In genomic region chr6:134945045-134945444, GRCh38 we compare ENCODE assay signal across 38 cellular contexts. TPM values are rescaled to one million over a fixed set of nuclear protein-coding genes. Genes with fewer than 3 reads are reported as not detected.
DNase-seq lines count a peak whose midpoint lies in the region; ATAC-seq, FAIRE-seq and TF ChIP-seq lines count a peak whose summit lies in the region.
"Had no signal": no experiment of that assay in that cellular context is flagged by ENCODE, and none has a peak within 500 bp of the region (broad histone marks: within the 10 kb centered on the region; RNA-seq: fewer than 3 reads in every experiment).

No MANE protein-coding gene starts in this region.

- no peak overlapping the region for H3K27ac Mint-ChIP-seq in activated CD4-positive, alpha-beta T cell treated with anti-CD3 and anti-CD28 coated beads, Interleukin-2, amount 10 ng/mL, durations not matched to agents 24 days and 14 days
- H3K27ac Mint-ChIP-seq: B cell; CD14-positive monocyte; CD4-positive, alpha-beta memory T cell; CD4-positive, alpha-beta T cell; CD4-positive, CD25-positive, alpha-beta regulatory T cell; CD8-positive, alpha-beta memory T cell; CD8-positive, alpha-beta T cell had no signal

- H2AFZ ChIP-seq in K562 (ENCODE audit: low read depth, low read length): no peak overlapping the region
- no peak overlapping the region for H2AFZ ChIP-seq in HepG2 (ENCODE audit: low read length)

- TF ChIP-seq RAD21 in K562 (CRISPR knock-in tag; conservative IDR thresholded peaks at IDR 0.05 in 1 of 2, IDR thresholded peaks at IDR 0.05 in 1 of 2): no peak
- TF ChIP-seq RAD21 in HepG2 (CRISPR knock-in tag; IDR thresholded peaks at IDR 0.05): no peak

- peak; percentile 32 for DNase-seq in activated CD4-positive, alpha-beta T cell treated with anti-CD3 and anti-CD28 coated beads, Interleukin-2, amount 10 ng/mL, durations not matched to agents 24 days and 14 days
- DNase-seq in activated CD4-positive, alpha-beta T cell treated with anti-CD3 and anti-CD28 coated beads, Interleukin-2, amount 50 U/mL, for 48 hours: no peak
- DNase-seq in K562 (ENCODE audit: extremely low read depth in 1 of 4, low spot score in 3 of 4) (no peak), HepG2 (ENCODE audit: low spot score) (no peak), right lobe of liver (no peak), NCI-H510A (lab: John Stamatoyannopoulos, UW) (no peak), left cardiac atrium (no peak)
- DNase-seq: 8988T; ACHN; AML-193; BE2C; C1 segment of cervical spinal cord; Caco-2; Calu3; CD4-positive, alpha-beta memory T cell; CD4-positive, alpha-beta T cell; CD4-positive, CD25-positive, alpha-beta regulatory T cell; CD8-positive, alpha-beta memory T cell; CD8-positive, alpha-beta T cell; COR-L47; DMS 273 treated with DMSO at 0.1 percent for 48 hours; DMS153; DMS53; DMS79; DMS79 treated with DMSO at 0.1 percent for 48 hours; DND-41; EL had no signal

- TF ChIP-seq EP300 in K562 (IDR thresholded peaks at IDR 0.05; ENCODE audit: low read length) (no peak), HepG2 (IDR thresholded peaks at IDR 0.05; ENCODE audit: low read depth in 2 of 2, low read length in 2 of 2) (no peak), HepG2 (CRISPR knock-in tag; IDR thresholded peaks at IDR 0.05; ENCODE audit: borderline replicate concordance) (no peak)

- H3K9me3 Mint-ChIP-seq in activated CD4-positive, alpha-beta T cell treated with anti-CD3 and anti-CD28 coated beads, Interleukin-2, amount 10 ng/mL, durations not matched to agents 24 days and 14 days: no peaks in the 10 kb centered on the region
- H3K9me3 Mint-ChIP-seq: CD4-positive, alpha-beta memory T cell; CD4-positive, alpha-beta T cell; CD8-positive, alpha-beta memory T cell; CD8-positive, alpha-beta T cell had no signal

- H3K27ac ChIP-seq in K562 (ENCODE audit: extremely low read depth, low read depth, low read length) (no peak overlapping the region), HepG2 (ENCODE audit: extremely low read length, insufficient read depth, low read length) (no peak overlapping the region), right lobe of liver (peak overlapping the region in 2 of 3 donors; percentile 18 to 31)
- H3K27ac ChIP-seq: 22Rv1; A549; BLaER1; BLaER1 treated with 17β-estradiol and CSF1 and Interleukin-3, amounts not matched to agents 10 nM and 100 nM; C4-2B had no signal

- H3K9me3 ChIP-seq in K562 (replicated peaks; ENCODE audit: control insufficient read depth, insufficient read depth, low read depth, low read length) (no peaks in the 10 kb centered on the region), HepG2 (ENCODE audit: low read length) (no peaks in the 10 kb centered on the region), right lobe of liver (no peaks in the 10 kb centered on the region)
- H3K9me3 ChIP-seq: BE2C, Caco-2 had no signal

- H3K4me3 ChIP-seq in K562: no peak overlapping the region
- H3K4me3 ChIP-seq in HepG2 (replicated peaks in 1 of 3; ENCODE audit: insufficient read depth in 1 of 3, low read depth in 2 of 3, low read length in 3 of 3): no peak overlapping the region
- H3K4me3 ChIP-seq in right lobe of liver: peak overlapping the region in 1 of 3 donors; percentile 1
- H3K4me3 ChIP-seq: A549; BLaER1; BLaER1 treated with 17β-estradiol and CSF1 and Interleukin-3, amounts not matched to agents 10 nM and 100 nM had no signal

- H3K36me3 Mint-ChIP-seq in activated CD4-positive, alpha-beta T cell treated with anti-CD3 and anti-CD28 coated beads, Interleukin-2, amount 10 ng/mL, durations not matched to agents 24 days and 14 days (ENCODE audit: low read depth): peaks cover 1% of the 10 kb centered on the region
- H3K36me3 Mint-ChIP-seq: CD14-positive monocyte; CD8-positive, alpha-beta T cell had no signal

- TF ChIP-seq CTCF in K562 (IDR thresholded peaks at IDR 0.05 in 2 of 3, conservative IDR thresholded peaks at IDR 0.05 in 1 of 3; ENCODE audit: insufficient read depth in 2 of 3, low read depth in 1 of 3, low read length in 3 of 3) (no peak), HepG2 (CRISPR knock-in tag; IDR thresholded peaks at IDR 0.05) (no peak), right lobe of liver (IDR thresholded peaks at IDR 0.05) (no peak)

- TF ChIP-seq POLR2A in K562 (conservative IDR thresholded peaks at IDR 0.05) (no peak), HepG2 (IDR thresholded peaks at IDR 0.05; ENCODE audit: insufficient read depth in 1 of 2, low read depth in 2 of 2, low read length in 2 of 2) (no peak), right lobe of liver (IDR thresholded peaks at IDR 0.05) (no peak)

- H3K4me2 ChIP-seq in K562 (ENCODE audit: insufficient read depth, low read length) (no peak overlapping the region), HepG2 (ENCODE audit: low read depth, low read length) (no peak overlapping the region)
- H3K4me2 ChIP-seq: A549; BLaER1; BLaER1 treated with 17β-estradiol and CSF1 and Interleukin-3, amounts not matched to agents 10 nM and 100 nM had no signal

- H3K4me1 ChIP-seq in K562 (replicated peaks in 1 of 2; ENCODE audit: control insufficient read depth in 2 of 2, insufficient read depth in 2 of 2, low read length in 2 of 2) (no peaks in the 10 kb centered on the region), HepG2 (ENCODE audit: insufficient read depth, low read length) (peaks cover 17% of the 10 kb centered on the region), right lobe of liver (peaks cover 0 to 23% (median 8%) of the 10 kb centered on the region in 4 donors)
- H3K4me1 ChIP-seq: A549, BE2C, Caco-2 had no signal

- no peaks in the 10 kb centered on the region for H3K27me3 Mint-ChIP-seq in activated CD4-positive, alpha-beta T cell treated with anti-CD3 and anti-CD28 coated beads, Interleukin-2, amount 10 ng/mL, durations not matched to agents 24 days and 14 days
- H3K27me3 Mint-ChIP-seq: B cell; CD4-positive, alpha-beta memory T cell; CD4-positive, alpha-beta T cell; CD4-positive, CD25-positive, alpha-beta regulatory T cell had no signal

- H3K9ac ChIP-seq in K562 (ENCODE audit: insufficient read depth in 1 of 2, low read depth in 2 of 2, low read length in 2 of 2) (no peak overlapping the region), HepG2 (ENCODE audit: insufficient read depth, low read depth, low read length) (no peak overlapping the region)
- H3K9ac ChIP-seq: BLaER1; BLaER1 treated with 17β-estradiol and CSF1 and Interleukin-3, amounts not matched to agents 10 nM and 100 nM had no signal

- FAIRE-seq in K562 (lab: Jason Lieb, UNC) (no peak), HepG2 (lab: Jason Lieb, UNC) (no peak)
- FAIRE-seq: A204.1, A549, D721Med had no signal

- H3K9me1 ChIP-seq in K562 (ENCODE audit: control insufficient read depth, insufficient read depth, low read length): no peaks in the 10 kb centered on the region

- in situ Hi-C loops in K562 (cut with MboI): no loop called here
- in situ Hi-C loops in HepG2 (cut with HindIII; ENCODE audit: extremely low pct_ligation_motif_present, low pct_unique_long_range_greater_than_20kb): no loop called here

- H3K4me3 Mint-ChIP-seq in activated CD4-positive, alpha-beta T cell treated with anti-CD3 and anti-CD28 coated beads, Interleukin-2, amount 10 ng/mL, durations not matched to agents 24 days and 14 days: no peak overlapping the region
- H3K4me3 Mint-ChIP-seq: B cell; CD14-positive monocyte; CD4-positive, alpha-beta memory T cell; CD4-positive, alpha-beta T cell; CD4-positive, CD25-positive, alpha-beta regulatory T cell; CD8-positive, alpha-beta memory T cell; CD8-positive, alpha-beta T cell had no signal

- BruUV-seq in K562 (replicated peaks; lab: Mats Ljungman, UMichigan) (no TSS peak), HepG2 (replicated peaks; lab: Mats Ljungman, UMichigan) (no TSS peak)

- POLR2A ChIA-PET in K562 (lab: Yijun Ruan, JAX): interaction anchor here (0.6 kb wide), 1 partner anchor 23 kb away, joined by 3 read pairs; no protein-coding TSS in a partner anchor
- POLR2A ChIA-PET in HepG2 (lab: Yijun Ruan, JAX): no interaction called here

- ATAC-seq in K562: no peak
- no peak for ATAC-seq in HepG2
- no peak for ATAC-seq in right lobe of liver
- ATAC-seq in GM18907 (IDR thresholded peaks at IDR 0.05; ENCODE audit: unreplicated experiment): no peak
- ATAC-seq in left cardiac atrium: no peak
- ATAC-seq: A549; CD8-positive, alpha-beta T cell had no signal

- CTCF ChIA-PET in K562 (lab: Yijun Ruan, JAX; ENCODE audit: low intra/inter-chr PET ratio): no interaction called here
- CTCF ChIA-PET in HepG2 (lab: Yijun Ruan, JAX; ENCODE audit: low intra/inter-chr PET ratio, low total read pairs): no interaction called here

- peaks cover 4% of the 10 kb centered on the region for H3K4me1 Mint-ChIP-seq in activated CD4-positive, alpha-beta T cell treated with anti-CD3 and anti-CD28 coated beads, Interleukin-2, amount 10 ng/mL, durations not matched to agents 24 days and 14 days
- H3K4me1 Mint-ChIP-seq: B cell; CD14-positive monocyte; CD4-positive, alpha-beta memory T cell; CD8-positive, alpha-beta memory T cell had no signal

- H3K79me2 ChIP-seq in K562 (ENCODE audit: control insufficient read depth, insufficient read depth, low read length): no peaks in the 10 kb centered on the region
- H3K79me2 ChIP-seq in HepG2 (ENCODE audit: insufficient read depth, low read length): no peaks in the 10 kb centered on the region

- no peaks in the 10 kb centered on the region for H3K27me3 ChIP-seq in K562 (ENCODE audit: control insufficient read depth in 2 of 2, insufficient read depth in 2 of 2, low read length in 2 of 2)
- H3K27me3 ChIP-seq in HepG2 (ENCODE audit: control insufficient read depth in 1 of 2, insufficient read depth in 2 of 2, low read length in 2 of 2): no peaks in the 10 kb centered on the region
- no peaks in the 10 kb centered on the region for H3K27me3 ChIP-seq in right lobe of liver
- H3K27me3 ChIP-seq: BE2C; BLaER1; BLaER1 treated with 17β-estradiol and CSF1 and Interleukin-3, amounts not matched to agents 10 nM and 100 nM had no signal

- H3K36me3 ChIP-seq in K562 (ENCODE audit: control insufficient read depth, insufficient read depth, low read length) (no peaks in the 10 kb centered on the region), HepG2 (replicated peaks in 1 of 2; ENCODE audit: control insufficient read depth in 1 of 2, insufficient read depth in 2 of 2, low read length in 2 of 2) (no peaks in the 10 kb centered on the region), right lobe of liver (peaks cover 0 to 36% (median 9%) of the 10 kb centered on the region in 4 donors)
- H3K36me3 ChIP-seq: BE2C; BLaER1; BLaER1 treated with 17β-estradiol and CSF1 and Interleukin-3, amounts not matched to agents 10 nM and 100 nM had no signal

- intact Hi-C loops in activated CD4-positive, alpha-beta T cell treated with anti-CD3 and anti-CD28 coated beads, Interleukin-2, amount 10 ng/mL, durations not matched to agents 24 days and 14 days (cut with micrococcal nuclease): no loop called here
- intact Hi-C loops in K562 (cut with micrococcal nuclease) (loop anchor here (10.0 kb wide), 2 partner anchors 290 to 1020 kb away; no protein-coding TSS in a partner anchor), HepG2 (cut with micrococcal nuclease; ENCODE audit: unreplicated experiment) (no loop called here), right lobe of liver (cut with DNase I) (no loop called here), left cardiac atrium (cut with DNase I) (no loop called here)

- no peaks in the 10 kb centered on the region for H4K20me1 ChIP-seq in K562 (replicated peaks; ENCODE audit: control insufficient read depth, insufficient read depth, low read length)
- no peaks in the 10 kb centered on the region for H4K20me1 ChIP-seq in HepG2 (ENCODE audit: insufficient read depth, low read length)
- H4K20me1 ChIP-seq: BLaER1; BLaER1 treated with 17β-estradiol and CSF1 and Interleukin-3, amounts not matched to agents 10 nM and 100 nM had no signal

RNA-seq across cellular contexts. Expression of gene ALDH8A1, which starts 4.9 kb away (rescaled TPM):
- total RNA-seq in activated CD4-positive, alpha-beta T cell treated with anti-CD3 and anti-CD28 coated beads, Interleukin-2, amount 10 ng/mL, durations not matched to agents 24 days and 14 days: 1.2 and 1.7 TPM in 2 replicates
- total RNA-seq in K562 (2011; cell fraction: chromatin; rRNA removed; ENCODE audit: low replicate concordance): 0.55 and 0.74 TPM in 2 replicates
- not detected in 2 replicates for total RNA-seq in K562 (2011; cell fraction: nucleolus; rRNA removed)
- 0.76 TPM in 1 of 2 replicates, not detected in the other for total RNA-seq in K562 (2011; cell fraction: nucleoplasm; rRNA removed)
- total RNA-seq in K562 (2014; rRNA removed) (0.04 and 0.05 TPM in 2 replicates), K562 (2014; rRNA removed; fragmentation: Illumina TruSeq; extraction: Trizol) (0.04 TPM in 1 of 2 replicates, not detected in the other), K562 (2015; rRNA removed; fragmentation: Illumina TruSeq; extraction: Trizol) (0.18 and 0.19 TPM in 2 replicates), K562 (2021) (0.16 and 0.18 TPM in 2 replicates), HepG2 (2016; rRNA removed; fragmentation: Illumina TruSeq; extraction: Trizol) (3.4 and 3.6 TPM in 2 replicates), right lobe of liver (100 to 1,000 TPM in 4 of 6 experiments, 10 to 100 TPM in 2; 91.4 to 175 (median 166) TPM), left cardiac atrium (under 1 TPM; 0.41 to 0.55 TPM)
- polyA plus RNA-seq in K562 (2011; rRNA removed) (0.03 and 0.08 TPM in 2 replicates), K562 (2014; fragmentation: Illumina TruSeq; extraction: Trizol) (0.08 TPM in 1 of 2 replicates, not detected in the other), K562 (2014; fragmentation: Nextera tagmentation; extraction: Ambion mirVana) (under 1 TPM in 1 of 2 experiments, not detected in 1; 0.03 TPM), K562 (2014; rRNA removed) (0.03 TPM in 2 replicates), HepG2 (2011; rRNA removed) (0.68 and 1.1 TPM in 2 replicates)
- polyA plus RNA-seq in K562 (2011; cell fraction: cytosol; rRNA removed): 0.01 and 0.06 TPM in 2 replicates
- polyA plus RNA-seq in K562 (2011; cell fraction: nucleus; rRNA removed): 0.21 TPM in 1 of 2 replicates, not detected in the other
- 0.04 and 0.05 TPM in 2 replicates for polyA plus RNA-seq in K562 (2012)
- polyA minus RNA-seq in K562 (2011; rRNA and poly(A)+ RNA removed): 0.15 TPM in 1 of 2 replicates, not detected in the other
- polyA minus RNA-seq in K562 (2011; cell fraction: cytosol; rRNA and poly(A)+ RNA removed): not detected in 2 replicates
- 0.78 TPM in 1 of 2 replicates, not detected in the other for polyA minus RNA-seq in K562 (2011; cell fraction: nucleus; rRNA and poly(A)+ RNA removed)
- 0.20 and 0.26 TPM in 2 replicates for total RNA-seq in HepG2 (2016; cell fraction: cytosol; rRNA removed; fragmentation: Illumina TruSeq; extraction: Trizol; ENCODE audit: low read depth)
- total RNA-seq in HepG2 (2016; cell fraction: insoluble cytoplasmic fraction; rRNA removed; fragmentation: Illumina TruSeq; extraction: Trizol): 2.7 and 3.0 TPM in 2 replicates
- 0.71 and 1.0 TPM in 2 replicates for total RNA-seq in HepG2 (2016; cell fraction: membrane; rRNA removed; fragmentation: Illumina TruSeq; extraction: Trizol)
- total RNA-seq in HepG2 (2016; cell fraction: nucleus; rRNA removed; fragmentation: Illumina TruSeq; extraction: Trizol): 1.1 and 1.6 TPM in 2 replicates
- polyA plus RNA-seq in HepG2 (2011; cell fraction: cytosol; rRNA removed): 0.32 and 0.96 TPM in 2 replicates
- 1.5 and 2.1 TPM in 2 replicates for polyA plus RNA-seq in HepG2 (2011; cell fraction: nucleus; rRNA removed)
- polyA plus RNA-seq in HepG2 (2012): 0.41 and 0.99 TPM in 2 replicates
- 0.14 and 0.19 TPM in 2 replicates for polyA plus RNA-seq in HepG2 (2016; cell fraction: cytosol; fragmentation: Illumina TruSeq; extraction: Trizol; ENCODE audit: low read depth)
- polyA plus RNA-seq in HepG2 (2016; cell fraction: insoluble cytoplasmic fraction; fragmentation: Illumina TruSeq; extraction: Trizol; ENCODE audit: low read depth): 3.2 and 3.4 TPM in 2 replicates
- 0.30 and 0.39 TPM in 2 replicates for polyA plus RNA-seq in HepG2 (2016; cell fraction: membrane; fragmentation: Illumina TruSeq; extraction: Trizol; ENCODE audit: low read depth)
- 1.4 and 1.6 TPM in 2 replicates for polyA plus RNA-seq in HepG2 (2016; cell fraction: nucleus; fragmentation: Illumina TruSeq; extraction: Trizol; ENCODE audit: insufficient read depth, low read depth)
- 0.40 and 0.68 TPM in 2 replicates for polyA minus RNA-seq in HepG2 (2011; rRNA and poly(A)+ RNA removed; ENCODE audit: low replicate concordance)
- 0.40 TPM in 1 of 2 replicates, not detected in the other for polyA minus RNA-seq in HepG2 (2011; cell fraction: cytosol; rRNA and poly(A)+ RNA removed)
- 3.6 and 3.7 TPM in 2 replicates for polyA minus RNA-seq in HepG2 (2011; cell fraction: nucleus; rRNA and poly(A)+ RNA removed)
- total RNA-seq: Daoy had no signal
- polyA plus RNA-seq: CD14-positive monocyte; CD4-positive, alpha-beta memory T cell had no signal

Comparison
In these comparisons a context has a peak if more than half of its experiments do, and no peak if none do; other contexts are left out.
1. H3K27ac ChIP-seq: peak in right lobe of liver (2 of 3); none in K562 (single experiment) and HepG2 (single experiment).
2. RNA of gene ALDH8A1, which starts 4.9 kb away (total RNA-seq): 91.4 to 175 TPM in right lobe of liver; 0.20 to 3.6 TPM in HepG2, 1.2 to 1.7 TPM in activated CD4-positive, alpha-beta T cell treated with anti-CD3 and anti-CD28 coated beads, Interleukin-2, amount 10 ng/mL, durations not matched to agents 24 days and 14 days, 0.41 to 0.55 TPM in left cardiac atrium and 0.04 to 0.76 TPM in K562; every median in the first group is over 10 times any median in the second.